In the genomic region with DNA sequence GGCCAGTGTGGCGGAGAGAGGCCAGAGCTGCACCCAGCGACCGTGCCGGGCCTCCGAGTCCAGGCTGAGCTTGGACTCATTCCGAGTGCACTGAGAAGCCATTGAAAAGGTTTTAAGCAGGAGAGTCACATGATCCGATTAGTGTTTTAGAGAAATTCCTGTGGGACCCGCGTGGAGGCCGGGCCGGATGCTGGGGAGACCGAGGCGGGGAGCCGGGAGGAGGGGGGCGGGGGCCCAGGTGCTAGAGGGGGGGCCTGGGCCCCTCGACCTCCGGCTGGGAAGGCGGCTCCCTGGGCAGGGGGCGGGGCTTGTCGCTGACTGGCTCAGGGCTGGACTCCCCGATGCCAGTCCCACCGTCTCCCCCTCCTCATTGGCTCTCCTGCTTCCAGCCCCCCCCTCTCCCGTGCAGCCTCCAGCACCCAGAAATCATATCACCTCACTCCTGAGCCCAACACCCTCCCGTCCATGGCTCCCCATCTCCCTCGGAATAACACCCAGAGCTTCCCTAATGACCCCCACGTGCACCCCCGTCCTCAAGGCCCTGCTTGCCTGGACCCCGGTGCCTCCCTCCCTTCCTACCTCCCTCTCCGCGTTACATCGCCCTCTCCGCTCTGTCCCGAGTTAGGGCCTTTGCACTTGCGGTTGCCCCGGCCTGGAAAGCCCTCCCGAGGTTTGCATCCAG, we compare ENCODE assay signal across 8 cellular contexts. TPM values are rescaled to one million over a fixed set of nuclear protein-coding genes. Genes with fewer than 3 reads are reported as not detected.
DNase-seq lines count a peak whose midpoint lies in the region; ATAC-seq and TF ChIP-seq lines count a peak whose summit lies in the region.

No MANE protein-coding gene starts in this region.

- WGBS in SK-N-SH (ENCODE audit: low lambda C conversion rate) = 34% methylated on average over 29 of the region's 36 CpGs

- H3K36me3 ChIP-seq in BE2C (no peaks in the 10 kb centered on the region), HUES6 (ENCODE audit: control insufficient read depth, insufficient read depth, low read length) (no peaks in the 10 kb centered on the region), SK-N-SH (replicated peaks in 1 of 2; ENCODE audit: control insufficient read depth in 1 of 2, insufficient read depth in 2 of 2, low read length in 1 of 2) (no peaks in the 10 kb centered on the region), kidney epithelial cell (ENCODE audit: control insufficient read depth, insufficient read depth, low read length) (no peaks in the 10 kb centered on the region)

- H3K27ac ChIP-seq in HUES6 (ENCODE audit: low read depth, low read length) (no peak overlapping the region), SK-N-SH (ENCODE audit: low read depth in 2 of 2, low read length in 1 of 2) (peak overlapping the region; percentile 53 to 89; a peak in 3 of 4 replicates)

- CTCF ChIA-PET in SK-N-SH (lab: Yijun Ruan, JAX) = interaction anchor here (1.4 kb wide), 1 partner anchor 54 kb away, joined by 4 read pairs; no protein-coding TSS in a partner anchor

- H3K9ac ChIP-seq in HUES6 (ENCODE audit: low read length) (peak overlapping the region; percentile 56), SK-N-SH (peak overlapping the region; percentile 39)

- H3K4me1 ChIP-seq in BE2C (peaks cover 14% of the 10 kb centered on the region), HUES6 (ENCODE audit: control insufficient read depth, insufficient read depth, low read length) (0 out of 2 replicates have a peak, but pooled peaks cover 9% of the 10 kb centered on the region), SK-N-SH (ENCODE audit: control insufficient read depth in 1 of 2, insufficient read depth in 2 of 2, low read depth in 1 of 2, low read length in 1 of 2) (peaks cover 15 to 22% of the 10 kb centered on the region in 2 experiments; a peak in 2 of 4 replicates)

- TF ChIP-seq EP300 in SK-N-SH (IDR thresholded peaks at IDR 0.05; ENCODE audit: borderline replicate concordance in 1 of 2, low read depth in 1 of 2, low read length in 1 of 2) = no peak

- H3K9me3 ChIP-seq in BE2C (no peaks in the 10 kb centered on the region), HUES6 (ENCODE audit: control insufficient read depth, insufficient read depth, low read depth, low read length) (no peaks in the 10 kb centered on the region), SK-N-SH (no peaks in the 10 kb centered on the region)

- no peaks in the 10 kb centered on the region for H3K9me2 ChIP-seq in SK-N-SH

- no peaks in the 10 kb centered on the region for H4K20me1 ChIP-seq in SK-N-SH (ENCODE audit: insufficient read depth)

- H3K79me2 ChIP-seq in SK-N-SH (ENCODE audit: insufficient read depth) = no peaks in the 10 kb centered on the region

- TF ChIP-seq RAD21 in SK-N-SH (IDR thresholded peaks at IDR 0.05; ENCODE audit: low read length) = no peak

- ATAC-seq in HG03196 (IDR thresholded peaks at IDR 0.05; ENCODE audit: unreplicated experiment) = no peak
- ATAC-seq in GM18868 (IDR thresholded peaks at IDR 0.05; ENCODE audit: unreplicated experiment) = no peak

- H3K4me3 ChIP-seq in BE2C (ENCODE audit: low read depth, low read length) (peak overlapping the region; percentile 43), HUES6 (ENCODE audit: low read depth, low read length) (peak overlapping the region; percentile 80), SK-N-SH (ENCODE audit: low read depth in 2 of 2, low read length in 1 of 2) (peak overlapping the region; percentile 26 to 44; a peak in 3 of 4 replicates), kidney epithelial cell (ENCODE audit: low read depth, low read length) (peak overlapping the region; percentile 17)

- H2AFZ ChIP-seq in SK-N-SH (ENCODE audit: low read depth) = peak overlapping the region; percentile 97

- DNase-seq in BE2C (peak; percentile 89), SK-N-SH (peak; percentile 93), cerebellum (ENCODE audit: low spot score) (peak; percentile 55), kidney epithelial cell (ENCODE audit: low read depth) (no peak)
- DNase-seq in stimulated activated CD4-positive, alpha-beta T cell treated with anti-CD3 and anti-CD28 coated beads, Interleukin-1b, Interleukin-23, amount 100 ng/mL, for 48 hours = peak; percentile 53

- no peaks in the 10 kb centered on the region for H3K27me3 ChIP-seq in BE2C
- H3K27me3 ChIP-seq in HUES6 (ENCODE audit: control insufficient read depth, insufficient read depth, low read length) = no peaks in the 10 kb centered on the region
- H3K27me3 ChIP-seq in SK-N-SH (ENCODE audit: insufficient read depth) = no peaks in the 10 kb centered on the region
- H3K27me3 ChIP-seq in kidney epithelial cell (ENCODE audit: control insufficient read depth, insufficient read depth, low read length) = no peaks in the 10 kb centered on the region

- POLR2A ChIA-PET in SK-N-SH (lab: Yijun Ruan, JAX) = interaction anchor here (0.7 to 4.1 kb wide), 4 partner anchors 13 to 25 kb away, joined by 3 to 32 read pairs (median 4); a partner anchor contains a TSS

- peaks cover 19% of the 10 kb centered on the region for H3F3A ChIP-seq in SK-N-SH (replicated peaks; ENCODE audit: insufficient read depth)

- peak overlapping the region; percentile 74 for H3K4me2 ChIP-seq in SK-N-SH

- TF ChIP-seq CTCF in BE2C (IDR thresholded peaks at IDR 0.05; ENCODE audit: low read depth, low read length) (no peak), SK-N-SH (IDR thresholded peaks at IDR 0.05) (no peak), kidney epithelial cell (IDR thresholded peaks at IDR 0.05; ENCODE audit: insufficient read depth, low read length, poor library complexity, severe bottlenecking) (no peak)

TF ChIP-seq in SK-N-SH, 30 proteins besides CTCF, POLR2A, EP300 and RAD21 (continues in another document):
- TF ChIP-seq, protein P1, sequence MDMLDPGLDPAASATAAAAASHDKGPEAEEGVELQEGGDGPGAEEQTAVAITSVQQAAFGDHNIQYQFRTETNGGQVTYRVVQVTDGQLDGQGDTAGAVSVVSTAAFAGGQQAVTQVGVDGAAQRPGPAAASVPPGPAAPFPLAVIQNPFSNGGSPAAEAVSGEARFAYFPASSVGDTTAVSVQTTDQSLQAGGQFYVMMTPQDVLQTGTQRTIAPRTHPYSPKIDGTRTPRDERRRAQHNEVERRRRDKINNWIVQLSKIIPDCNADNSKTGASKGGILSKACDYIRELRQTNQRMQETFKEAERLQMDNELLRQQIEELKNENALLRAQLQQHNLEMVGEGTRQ (IDR thresholded peaks at IDR 0.05; ENCODE audit: borderline replicate concordance, low read depth, low read length) = peak; percentile 8; the same call in 1 of the 2 replicates
- TF ChIP-seq GABPA (IDR thresholded peaks at IDR 0.05; ENCODE audit: low read depth) = no peak; the same call in 1 of the 2 replicates
- TF ChIP-seq FOSL2 (IDR thresholded peaks at IDR 0.05; ENCODE audit: borderline replicate concordance, low read depth) = no peak
- peak; percentile 66 for TF ChIP-seq CHD2 (IDR thresholded peaks at IDR 0.05; ENCODE audit: low read length, partially characterized antibody)
- TF ChIP-seq, protein P2, sequence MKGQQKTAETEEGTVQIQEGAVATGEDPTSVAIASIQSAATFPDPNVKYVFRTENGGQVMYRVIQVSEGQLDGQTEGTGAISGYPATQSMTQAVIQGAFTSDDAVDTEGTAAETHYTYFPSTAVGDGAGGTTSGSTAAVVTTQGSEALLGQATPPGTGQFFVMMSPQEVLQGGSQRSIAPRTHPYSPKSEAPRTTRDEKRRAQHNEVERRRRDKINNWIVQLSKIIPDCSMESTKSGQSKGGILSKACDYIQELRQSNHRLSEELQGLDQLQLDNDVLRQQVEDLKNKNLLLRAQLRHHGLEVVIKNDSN (IDR thresholded peaks at IDR 0.05; ENCODE audit: borderline replicate concordance, low read depth) = peak; percentile 76
- TF ChIP-seq, protein P3, sequence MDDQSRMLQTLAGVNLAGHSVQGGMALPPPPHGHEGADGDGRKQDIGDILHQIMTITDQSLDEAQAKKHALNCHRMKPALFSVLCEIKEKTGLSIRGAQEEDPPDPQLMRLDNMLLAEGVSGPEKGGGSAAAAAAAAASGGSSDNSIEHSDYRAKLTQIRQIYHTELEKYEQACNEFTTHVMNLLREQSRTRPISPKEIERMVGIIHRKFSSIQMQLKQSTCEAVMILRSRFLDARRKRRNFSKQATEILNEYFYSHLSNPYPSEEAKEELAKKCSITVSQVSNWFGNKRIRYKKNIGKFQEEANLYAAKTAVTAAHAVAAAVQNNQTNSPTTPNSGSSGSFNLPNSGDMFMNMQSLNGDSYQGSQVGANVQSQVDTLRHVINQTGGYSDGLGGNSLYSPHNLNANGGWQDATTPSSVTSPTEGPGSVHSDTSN (IDR thresholded peaks at IDR 0.05) = peak; percentile 92

RNA-seq across cellular contexts. Expression of a gene that starts 5.2 kb away (rescaled TPM):
- polyA plus RNA-seq in BE2C (2012; ENCODE audit: insufficient read depth, insufficient read length, low read depth) = 49.8 TPM
- 3.5 and 5.9 TPM in 2 replicates for polyA plus RNA-seq in SK-N-SH (2012; rRNA removed)
- 3.4 and 4.9 TPM in 2 replicates for polyA plus RNA-seq in SK-N-SH (2012; cell fraction: cytosol; rRNA removed)
- 13.6 and 14.8 TPM in 2 replicates for polyA plus RNA-seq in SK-N-SH (2012; cell fraction: nucleus; rRNA removed)
- total RNA-seq in cerebellum (3.9 TPM), kidney epithelial cell (14.4 and 22.0 TPM in 2 replicates)

RNA-seq across cellular contexts. Expression of a gene that starts 13.5 kb away (rescaled TPM):
- polyA plus RNA-seq in BE2C (2012; ENCODE audit: insufficient read depth, insufficient read length, low read depth) = 23.9 TPM
- 5.2 and 5.7 TPM in 2 replicates for polyA plus RNA-seq in SK-N-SH (2012; rRNA removed)
- 2.5 and 4.3 TPM in 2 replicates for polyA plus RNA-seq in SK-N-SH (2012; cell fraction: cytosol; rRNA removed)
- polyA plus RNA-seq in SK-N-SH (2012; cell fraction: nucleus; rRNA removed) = 20.2 and 24.9 TPM in 2 replicates
- total RNA-seq in cerebellum (2.2 TPM), kidney epithelial cell (8.4 and 9.4 TPM in 2 replicates)

RNA-seq across cellular contexts. Expression of a gene that starts 14.3 kb away (rescaled TPM):
- polyA plus RNA-seq in BE2C (2012; ENCODE audit: insufficient read depth, insufficient read length, low read depth) = 29.9 TPM
- polyA plus RNA-seq in SK-N-SH (2012; rRNA removed) = 7.2 and 7.3 TPM in 2 replicates
- polyA plus RNA-seq in SK-N-SH (2012; cell fraction: cytosol; rRNA removed) = 4.6 and 7.4 TPM in 2 replicates
- polyA plus RNA-seq in SK-N-SH (2012; cell fraction: nucleus; rRNA removed) = 7.4 and 10.1 TPM in 2 replicates
- total RNA-seq in cerebellum (3.6 TPM), kidney epithelial cell (32.7 and 35.0 TPM in 2 replicates)

RNA-seq across cellular contexts. Expression of a gene that starts 19.6 kb away (rescaled TPM):
- 8.2 TPM for polyA plus RNA-seq in BE2C (2012; ENCODE audit: insufficient read depth, insufficient read length, low read depth)
- 3.4 and 5.0 TPM in 2 replicates for polyA plus RNA-seq in SK-N-SH (2012; rRNA removed)
- polyA plus RNA-seq in SK-N-SH (2012; cell fraction: cytosol; rRNA removed) = 2.7 and 5.2 TPM in 2 replicates
- polyA plus RNA-seq in SK-N-SH (2012; cell fraction: nucleus; rRNA removed) = 11.7 and 16.2 TPM in 2 replicates
- 1.7 TPM for total RNA-seq in cerebellum
- total RNA-seq in kidney epithelial cell = 5.6 and 7.6 TPM in 2 replicates

RNA-seq across cellular contexts. Expression of a gene that starts 38.6 kb away (rescaled TPM):
- polyA plus RNA-seq in BE2C (2012; ENCODE audit: insufficient read depth, insufficient read length, low read depth) = 12.1 TPM
- polyA plus RNA-seq in SK-N-SH (2012; rRNA removed) = 5.0 and 5.5 TPM in 2 replicates
- polyA plus RNA-seq in SK-N-SH (2012; cell fraction: cytosol; rRNA removed) = 2.4 and 3.3 TPM in 2 replicates
- 17.9 and 20.4 TPM in 2 replicates for polyA plus RNA-seq in SK-N-SH (2012; cell fraction: nucleus; rRNA removed)
- total RNA-seq in cerebellum = 3.6 TPM
- 3.6 and 6.3 TPM in 2 replicates for total RNA-seq in kidney epithelial cell

Comparison
In these comparisons a context has a peak if more than half of its experiments do, and no peak if none do; other contexts are left out.
1. H3K4me3 ChIP-seq: peak in every context shown above with its lines; median percentile 80 in HUES6; 43 in BE2C; 35 in SK-N-SH; 17 in kidney epithelial cell.